In the genomic region with DNA sequence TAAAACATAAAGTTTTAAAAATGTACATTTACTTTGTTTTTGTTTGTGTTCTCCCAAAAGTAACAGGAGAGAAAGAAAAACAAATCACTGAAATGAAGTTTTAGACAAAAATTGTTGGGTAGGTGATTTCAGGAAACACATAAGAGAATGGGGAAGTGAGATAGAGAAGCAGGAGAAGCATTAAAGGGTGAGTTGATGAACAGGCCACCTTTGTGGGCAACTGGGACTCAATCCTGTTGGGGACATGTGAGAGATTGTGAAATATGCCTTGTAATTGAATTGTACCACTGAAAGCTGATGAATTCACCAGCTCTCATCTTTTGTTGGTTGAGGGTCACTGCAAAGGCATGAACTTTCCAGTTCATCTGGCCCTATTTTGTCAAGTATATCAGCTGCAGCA, we compare ENCODE assay signal across 16 cellular contexts.
"Had no signal": no experiment of that assay in that cellular context is flagged by ENCODE, and none has a peak within 500 bp of the region (broad histone marks: within the 10 kb centered on the region; RNA-seq: fewer than 3 reads in every experiment).

No MANE protein-coding gene starts in this region.

- ATAC-seq: foreskin keratinocyte; left lung; natural killer cell; right cardiac atrium; stimulated activated effector memory CD8-positive, alpha-beta T cell treated with anti-CD3 and anti-CD28 coated beads, Interleukin-12 subunit alpha, Interleukin-12 subunit beta, amount 100 ng/mL, for 72 hours had no signal

- H3K4me2 ChIP-seq: smooth muscle cell had no signal

- H3K4me3 ChIP-seq: left lung, smooth muscle cell, tibial nerve, vagina had no signal

- FAIRE-seq: islet of Langerhans had no signal

- H3K36me3 ChIP-seq: left lung, tibial nerve, vagina had no signal

- H3K4me1 ChIP-seq: foreskin keratinocyte, left lung, tibial nerve, vagina had no signal

- DNase-seq: activated CD4-positive, alpha-beta memory T cell treated with anti-CD3 and anti-CD28 coated beads for 36 hours; activated CD4-positive, alpha-beta T cell treated with anti-CD3 and anti-CD28 coated beads for 1 hour; activated gamma-delta T cell treated with Interleukin-2 at 50 U/mL for 16 hours; activated naive CD8-positive, alpha-beta T cell treated with anti-CD3 and anti-CD28 coated beads, Interleukin-2, amount 10 ng/mL, durations not matched to agents 7 days and 5 days; activated T-cell treated with anti-CD3 and anti-CD28 coated beads, Interleukin-2, amount 50 U/mL, for 48 hours; anterior cingulate cortex; foreskin keratinocyte; left lung; natural killer cell; posterior cingulate gyrus; right cardiac atrium had no signal

- H3K27me3 ChIP-seq: foreskin keratinocyte, left lung, tibial nerve, vagina had no signal

- H3K27ac ChIP-seq: foreskin keratinocyte, left lung, tibial nerve, vagina had no signal

- H3K9me3 ChIP-seq: tibial nerve, vagina had no signal
